Comparison of ENCODE assay signal across 8 cellular contexts in genomic region chr1:91021686-91022517, GRCh38. TPM values are rescaled to one million over a fixed set of nuclear protein-coding genes. Genes with fewer than 3 reads are reported as not detected.
DNase-seq lines count a peak whose midpoint lies in the region; ATAC-seq and FAIRE-seq lines count a peak whose summit lies in the region.

ZNF644 (minus strand) TSS chr1:91022035; CDS start chr1:90982353, 39,682 bp downstream.

- in situ Hi-C loops in Caki2 (cut with HindIII; ENCODE audit: low pct_unique_long_range_greater_than_20kb, low sequenced_read_pairs) = loop anchor here (5.0 kb wide), 1 partner anchor 70 kb away; no protein-coding TSS in a partner anchor

- H3K23ac ChIP-seq in mesendoderm (ENCODE audit: low read length) = peak within 1 kb of the TSS; percentile 69

- peak within 1 kb of the TSS; percentile 94 for H3K4me3 Mint-ChIP-seq in activated CD8-positive, alpha-beta memory T cell treated with anti-CD3 and anti-CD28 coated beads, Interleukin-2, amount 10 ng/mL, durations not matched to agents 7 days and 5 days

- H3K4me1 ChIP-seq in NT2/D1 (ENCODE audit: insufficient read depth, insufficient read length) (no peaks in the 10 kb centered on the region), endocrine pancreas (ENCODE audit: control insufficient read depth, insufficient read depth, low read length) (peaks cover 29% of the 10 kb centered on the region), mesendoderm (ENCODE audit: control insufficient read depth, low read depth, low read length) (peaks cover 4% of the 10 kb centered on the region)

- peak within 1 kb of the TSS; percentile 99 for H3K4ac ChIP-seq in mesendoderm (ENCODE audit: low read depth, low read length)

- peak within 1 kb of the TSS; percentile 100 for H3K18ac ChIP-seq in mesendoderm (ENCODE audit: low read length)

- H3K4me3 ChIP-seq in NT2/D1 (ENCODE audit: insufficient read length, low read depth) (peak within 1 kb of the TSS; percentile 89), endocrine pancreas (ENCODE audit: control insufficient read depth, insufficient read depth, low read length) (peak within 1 kb of the TSS; percentile 98), mesendoderm (ENCODE audit: low read length) (peak within 1 kb of the TSS; percentile 75)

- peak; percentile 80 for ATAC-seq in GM21381 (IDR thresholded peaks at IDR 0.05; ENCODE audit: unreplicated experiment)
- ATAC-seq in activated CD8-positive, alpha-beta memory T cell treated with anti-CD3 and anti-CD28 coated beads, Interleukin-2, amount 10 ng/mL, durations not matched to agents 7 days and 5 days = peak; percentile 84

- H3K9me3 Mint-ChIP-seq in activated CD8-positive, alpha-beta memory T cell treated with anti-CD3 and anti-CD28 coated beads, Interleukin-2, amount 10 ng/mL, durations not matched to agents 7 days and 5 days (ENCODE audit: low read depth) = no peaks in the 10 kb centered on the region

- peak within 1 kb of the TSS; percentile 41 for H2AK5ac ChIP-seq in mesendoderm (ENCODE audit: low read length)

- DNase-seq in Caki2 (ENCODE audit: low read depth) (peak; percentile 85), HTR-8/SVneo (ENCODE audit: insufficient read length, low spot score) (peak; percentile 87), NT2/D1 (ENCODE audit: low read depth, low spot score) (peak; percentile 84), mesendoderm (peak; percentile 97)
- peak; percentile 96 for DNase-seq in activated CD8-positive, alpha-beta memory T cell treated with anti-CD3 and anti-CD28 coated beads, Interleukin-2, amount 10 ng/mL, durations not matched to agents 7 days and 5 days
- peak; percentile 73 for DNase-seq in stimulated activated CD8-positive, alpha-beta memory T cell treated with anti-CD3 and anti-CD28 coated beads, Interleukin-15, amount 100 ng/mL, for 1 hour (ENCODE audit: low read depth)

- peak within 1 kb of the TSS; percentile 94 for H3K9ac ChIP-seq in NT2/D1 (ENCODE audit: insufficient read length, low read depth)
- H3K9ac ChIP-seq in endocrine pancreas (ENCODE audit: control insufficient read depth, insufficient read depth, low read length) = peak within 1 kb of the TSS; percentile 90
- peak within 1 kb of the TSS; percentile 97 for H3K9ac ChIP-seq in mesendoderm (ENCODE audit: low read length)

- peak within 1 kb of the TSS; percentile 97 for H3K56ac ChIP-seq in mesendoderm (ENCODE audit: low read length)

- H3K36me3 Mint-ChIP-seq in activated CD8-positive, alpha-beta memory T cell treated with anti-CD3 and anti-CD28 coated beads, Interleukin-2, amount 10 ng/mL, durations not matched to agents 7 days and 5 days = peaks cover 20% of the 10 kb centered on the region

- H2BK120ac ChIP-seq in mesendoderm (ENCODE audit: low read depth, low read length) = peak within 1 kb of the TSS; percentile 95

- H4K8ac ChIP-seq in mesendoderm (ENCODE audit: low read depth, low read length) = peak within 1 kb of the TSS; percentile 95

- peak; percentile 79 for FAIRE-seq in HTR-8/SVneo (lab: Jason Lieb, UNC)

- H3K27ac ChIP-seq in mesendoderm (ENCODE audit: low read depth, low read length) = peak within 1 kb of the TSS; percentile 100

- no CpG with 5 or more reads among the region's 70 CpGs for WGBS in mesendoderm (ENCODE audit: extremely low coverage, insufficient coverage, low lambda C conversion rate)

- peak within 1 kb of the TSS; percentile 90 for H2BK5ac ChIP-seq in mesendoderm (ENCODE audit: low read length)

- H3K27me3 Mint-ChIP-seq in activated CD8-positive, alpha-beta memory T cell treated with anti-CD3 and anti-CD28 coated beads, Interleukin-2, amount 10 ng/mL, durations not matched to agents 7 days and 5 days = no peaks in the 10 kb centered on the region

- CTCF ChIA-PET in activated CD8-positive, alpha-beta memory T cell treated with anti-CD3 and anti-CD28 coated beads, Interleukin-2, amount 10 ng/mL, durations not matched to agents 7 days and 5 days (lab: Charles Lee) = interaction anchor here (0.6 to 1.0 kb wide), 2 partner anchors 8 to 144 kb away, joined by 3 read pairs; no protein-coding TSS in a partner anchor

- H3K36me3 ChIP-seq in NT2/D1 (ENCODE audit: insufficient read depth, insufficient read length, low read length) (peaks cover 32% of the 10 kb centered on the region), endocrine pancreas (ENCODE audit: control insufficient read depth, insufficient read depth, low read length) (no peaks in the 10 kb centered on the region), mesendoderm (ENCODE audit: control insufficient read depth, insufficient read depth, low read length) (no peaks in the 10 kb centered on the region)

- H3K27ac Mint-ChIP-seq in activated CD8-positive, alpha-beta memory T cell treated with anti-CD3 and anti-CD28 coated beads, Interleukin-2, amount 10 ng/mL, durations not matched to agents 7 days and 5 days = peak within 1 kb of the TSS; percentile 98

- H3K27me3 ChIP-seq in NT2/D1 (ENCODE audit: insufficient read depth, insufficient read length) (no peaks in the 10 kb centered on the region), endocrine pancreas (ENCODE audit: control insufficient read depth, insufficient read depth, low read length) (no peaks in the 10 kb centered on the region), mesendoderm (ENCODE audit: insufficient read depth, low read length, poor library complexity) (no peaks in the 10 kb centered on the region)

- H3K4me2 ChIP-seq in mesendoderm (ENCODE audit: low read length) = peak within 1 kb of the TSS; percentile 41

- H3K79me1 ChIP-seq in mesendoderm (ENCODE audit: low read length) = peaks cover 2% of the 10 kb centered on the region

- peak within 1 kb of the TSS; percentile 7 for H2BK15ac ChIP-seq in mesendoderm (replicated peaks; ENCODE audit: low read depth)

- H3K9me3 ChIP-seq in NT2/D1 (ENCODE audit: insufficient read depth, low read length) (no peaks in the 10 kb centered on the region), endocrine pancreas (ENCODE audit: control insufficient read depth, low read length) (no peaks in the 10 kb centered on the region)

- peaks cover 41% of the 10 kb centered on the region for H3K4me1 Mint-ChIP-seq in activated CD8-positive, alpha-beta memory T cell treated with anti-CD3 and anti-CD28 coated beads, Interleukin-2, amount 10 ng/mL, durations not matched to agents 7 days and 5 days

- peak within 1 kb of the TSS; percentile 92 for H4K5ac ChIP-seq in mesendoderm (ENCODE audit: low read length)

- peaks cover 31% of the 10 kb centered on the region for H3K79me2 ChIP-seq in mesendoderm (ENCODE audit: control insufficient read depth, insufficient read depth, low read length)

RNA-seq across cellular contexts. Expression of gene ZNF644, which starts in this region (rescaled TPM):
- 9.5 and 12.9 TPM in 2 replicates for total RNA-seq in Caki2 (2014; rRNA removed; shearing (Covaris generic); ENCODE audit: low replicate concordance)
- 10 to 100 TPM; 49.3 to 49.6 TPM for total RNA-seq in activated CD8-positive, alpha-beta memory T cell treated with anti-CD3 and anti-CD28 coated beads, Interleukin-2, amount 10 ng/mL, durations not matched to agents 7 days and 5 days
- 46.1 TPM for polyA plus RNA-seq in mesendoderm (2013, experiment 1 of 2)
- 46.4 TPM for polyA plus RNA-seq in mesendoderm (2013, experiment 2 of 2)

Comparison
In these comparisons a context has a peak if more than half of its experiments do, and no peak if none do; other contexts are left out.
1. Peak in every context shown above with its lines: DNase-seq, ATAC-seq, H3K4me3 ChIP-seq and H3K27ac ChIP-seq.